33 cellular contexts compared by ENCODE assay signal in genomic region chr6:62612526-62612925, GRCh38.
"Had no signal": no experiment of that assay in that cellular context is flagged by ENCODE, and none has a peak within 500 bp of the region (broad histone marks: within the 10 kb centered on the region; RNA-seq: fewer than 3 reads in every experiment).

No MANE protein-coding gene starts in this region.

- H3K27ac Mint-ChIP-seq: activated CD4-positive, alpha-beta T cell treated with anti-CD3 and anti-CD28 coated beads, Interleukin-2, amount 10 ng/mL, durations not matched to agents 24 days and 14 days; activated CD8-positive, alpha-beta T cell treated with anti-CD3 and anti-CD28 coated beads for 36 hours; activated naive CD4-positive, alpha-beta T cell treated with anti-CD3 and anti-CD28 coated beads, Interleukin-2, amount 50 U/mL, for 24 hours; activated naive CD8-positive, alpha-beta T cell treated with anti-CD3 and anti-CD28 coated beads, Interleukin-2, amount 10 ng/mL, durations not matched to agents 7 days and 5 days; activated T-helper 2 cell treated with anti-CD3 and anti-CD28 coated beads, Interferon-gamma antibody, Interleukin-2, Interleukin-4, amounts not matched to agents 10 μg/mL and 5 μg/mL and 100 μg/mL, durations not matched to agents 14 hours and 24 hours and 36 hours; T-helper 1 cell treated with Interleukin-12 subunit alpha and Interleukin-12 subunit beta and Interleukin-4 antibody, amounts not matched to agents 30 μg/mL and 1 μg/mL, for 36 hours; T-helper 2 cell treated with Interferon-gamma antibody and Interleukin-4, amounts not matched to agents 5 μg/mL and 100 μg/mL, for 36 hours had no signal

- H3K36me3 ChIP-seq: ascending aorta, cardiac muscle cell, Peyer's patch, SJSA1 had no signal

- H3K27me3 Mint-ChIP-seq: activated CD4-positive, alpha-beta T cell treated with anti-CD3 and anti-CD28 coated beads, Interleukin-2, amount 10 ng/mL, durations not matched to agents 24 days and 14 days; activated CD8-positive, alpha-beta T cell treated with anti-CD3 and anti-CD28 coated beads for 36 hours; activated naive CD4-positive, alpha-beta T cell treated with anti-CD3 and anti-CD28 coated beads, Interleukin-2, amount 50 U/mL, for 24 hours; activated naive CD8-positive, alpha-beta T cell treated with anti-CD3 and anti-CD28 coated beads, Interleukin-2, amount 10 ng/mL, durations not matched to agents 7 days and 5 days; central memory CD8-positive, alpha-beta T cell had no signal

- H3K9me3 ChIP-seq: ascending aorta, Peyer's patch, SJSA1, SK-N-SH had no signal

- ATAC-seq: activated CD8-positive, alpha-beta T cell treated with anti-CD3 and anti-CD28 coated beads for 36 hours; K562; PC-3 had no signal

- H3K4me3 ChIP-seq: ascending aorta, cardiac muscle cell, K562, Peyer's patch, SJSA1 had no signal

- H3K4me3 Mint-ChIP-seq: activated CD4-positive, alpha-beta T cell treated with anti-CD3 and anti-CD28 coated beads, Interleukin-2, amount 10 ng/mL, durations not matched to agents 24 days and 14 days; activated CD8-positive, alpha-beta T cell treated with anti-CD3 and anti-CD28 coated beads for 36 hours; activated naive CD4-positive, alpha-beta T cell treated with anti-CD3 and anti-CD28 coated beads, Interleukin-2, amount 50 U/mL, for 24 hours; activated naive CD8-positive, alpha-beta T cell treated with anti-CD3 and anti-CD28 coated beads, Interleukin-2, amount 10 ng/mL, durations not matched to agents 7 days and 5 days; central memory CD8-positive, alpha-beta T cell; T-helper 1 cell treated with Interleukin-12 subunit alpha and Interleukin-12 subunit beta and Interleukin-4 antibody, amounts not matched to agents 30 μg/mL and 1 μg/mL, for 36 hours; T-helper 2 cell treated with Interferon-gamma antibody and Interleukin-4, amounts not matched to agents 5 μg/mL and 100 μg/mL, for 36 hours had no signal

- H3K4me2 ChIP-seq: SK-N-SH had no signal

- H3K27me3 ChIP-seq: ascending aorta, cardiac muscle cell, Peyer's patch, SJSA1 had no signal

- H3K9ac ChIP-seq: SK-N-SH had no signal

- H3K36me3 Mint-ChIP-seq: activated naive CD4-positive, alpha-beta T cell treated with anti-CD3 and anti-CD28 coated beads, Interleukin-2, amount 50 U/mL, for 24 hours; activated naive CD8-positive, alpha-beta T cell treated with anti-CD3 and anti-CD28 coated beads, Interleukin-2, amount 10 ng/mL, durations not matched to agents 7 days and 5 days had no signal

- H3K27ac ChIP-seq: ascending aorta, cardiac muscle cell, Peyer's patch, SJSA1 had no signal

- H3K4me1 ChIP-seq: ascending aorta, Peyer's patch, SJSA1 had no signal

- H3K4me1 Mint-ChIP-seq: activated CD4-positive, alpha-beta T cell treated with anti-CD3 and anti-CD28 coated beads, Interleukin-2, amount 10 ng/mL, durations not matched to agents 24 days and 14 days; activated naive CD4-positive, alpha-beta T cell treated with anti-CD3 and anti-CD28 coated beads, Interleukin-2, amount 50 U/mL, for 24 hours; activated naive CD8-positive, alpha-beta T cell treated with anti-CD3 and anti-CD28 coated beads, Interleukin-2, amount 10 ng/mL, durations not matched to agents 7 days and 5 days; central memory CD8-positive, alpha-beta T cell had no signal

- DNase-seq: activated CD4-positive, alpha-beta T cell treated with anti-CD3 and anti-CD28 coated beads, Interleukin-2, amount 10 ng/mL, durations not matched to agents 24 days and 14 days; activated CD4-positive, alpha-beta T cell treated with anti-CD3 and anti-CD28 coated beads, Interleukin-2, amount 50 U/mL, for 4 hours; activated CD8-positive, alpha-beta T cell treated with anti-CD3 and anti-CD28 coated beads for 36 hours; activated gamma-delta T cell; activated naive CD4-positive, alpha-beta T cell treated with Interleukin-2 at 50 U/mL for 16 hours; activated naive CD8-positive, alpha-beta T cell treated with anti-CD3 and anti-CD28 coated beads, Interleukin-2, amount 10 ng/mL, durations not matched to agents 7 days and 5 days; activated T-cell treated with anti-CD3 and anti-CD28 coated beads, Interleukin-2, amount 50 U/mL, for 1 hour; amygdala; IMR-90; NCI-H1105; NCI-H1417 treated with DMSO at 0.1 percent for 48 hours; NCI-H1694; NCI-H1930; NCI-H2081 treated with DMSO at 0.1 percent for 48 hours; NCI-H345; NCI-H510A; NCI-H69; NCI-H82; NK-92 treated with Interleukin-12 subunit alpha and Interleukin-12 subunit beta, amount 100 ng/mL, for 24 hours; PC-3; Peyer's patch; RPMI8226; SHP77 treated with DMSO at 0.1 percent for 48 hours; SK-N-SH had no signal
